In genomic region chr2:46062637-46063412, GRCh38 we compare ENCODE assay signal across 8 cellular contexts.
DNase-seq lines count a peak whose midpoint lies in the region; ATAC-seq and TF ChIP-seq lines count a peak whose summit lies in the region.

No MANE protein-coding gene starts in this region.

- no peaks in the 10 kb centered on the region for H3K36me3 Mint-ChIP-seq in activated CD4-positive, alpha-beta T cell treated with anti-CD3 and anti-CD28 coated beads, Interleukin-2, amount 10 ng/mL, durations not matched to agents 7 days and 5 days (ENCODE audit: low read depth)

- no peak for TF ChIP-seq POLR2A in lower leg skin (IDR thresholded peaks at IDR 0.05)

- DNase-seq in AG10803 (ENCODE audit: low read depth) (peak; percentile 90), HCEC 1CT (peak; percentile 66), NCI-H526 (lab: John Stamatoyannopoulos, UW) (peak; percentile 30 to 80), dermis blood vessel endothelial cell (peak; percentile 96), lower leg skin (ENCODE audit: low spot score in 2 of 2) (peak; percentile 87 to 96)
- peak; percentile 81 for DNase-seq in activated CD4-positive, alpha-beta T cell treated with anti-CD3 and anti-CD28 coated beads, Interleukin-2, amount 10 ng/mL, durations not matched to agents 7 days and 5 days
- peak; percentile 26 to 47 (median 31) for DNase-seq in stimulated activated CD4-positive, alpha-beta T cell treated with anti-CD3 and anti-CD28 coated beads, TNF-alpha, amount 100 ng/mL, for 4 hours (ENCODE audit: low read depth in 3 of 3)

- ATAC-seq in HG03342 (IDR thresholded peaks at IDR 0.05; ENCODE audit: unreplicated experiment): no peak

- H3K4me3 ChIP-seq in AG10803 (ENCODE audit: low read length) (no peak overlapping the region), lower leg skin (ENCODE audit: low read depth, poor library complexity, severe bottlenecking) (no peak overlapping the region)

- H3K4me3 Mint-ChIP-seq in activated CD4-positive, alpha-beta T cell treated with anti-CD3 and anti-CD28 coated beads, Interleukin-2, amount 10 ng/mL, durations not matched to agents 7 days and 5 days: no peak overlapping the region

- no peaks in the 10 kb centered on the region for H3K9me3 Mint-ChIP-seq in activated CD4-positive, alpha-beta T cell treated with anti-CD3 and anti-CD28 coated beads, Interleukin-2, amount 10 ng/mL, durations not matched to agents 7 days and 5 days

- intact Hi-C loops in lower leg skin (cut with DNase I; ENCODE audit: low total_unique reads): no loop called here

- H3K27ac Mint-ChIP-seq in activated CD4-positive, alpha-beta T cell treated with anti-CD3 and anti-CD28 coated beads, Interleukin-2, amount 10 ng/mL, durations not matched to agents 7 days and 5 days: no peak overlapping the region

- H3K4me1 Mint-ChIP-seq in activated CD4-positive, alpha-beta T cell treated with anti-CD3 and anti-CD28 coated beads, Interleukin-2, amount 10 ng/mL, durations not matched to agents 7 days and 5 days: peaks cover 16% of the 10 kb centered on the region

- no peaks in the 10 kb centered on the region for H3K27me3 Mint-ChIP-seq in activated CD4-positive, alpha-beta T cell treated with anti-CD3 and anti-CD28 coated beads, Interleukin-2, amount 10 ng/mL, durations not matched to agents 7 days and 5 days

- POLR2A ChIA-PET in activated CD4-positive, alpha-beta T cell treated with anti-CD3 and anti-CD28 coated beads, Interleukin-2, amount 10 ng/mL, durations not matched to agents 7 days and 5 days (lab: Charles Lee): no interaction called here

- TF ChIP-seq CTCF in AG10803 (conservative IDR thresholded peaks at IDR 0.05; ENCODE audit: low read length) (peak; percentile 96), lower leg skin (IDR thresholded peaks at IDR 0.05) (peak in 1 of 3 donors; percentile 85)

- CTCF ChIA-PET in activated CD4-positive, alpha-beta T cell treated with anti-CD3 and anti-CD28 coated beads, Interleukin-2, amount 10 ng/mL, durations not matched to agents 7 days and 5 days (lab: Charles Lee): interaction anchor here (0.6 to 2.1 kb wide), 34 partner anchors 8 to 1404 kb away, joined by 3 to 11 read pairs (median 4); partner anchors contain the start of gene EPAS1

- 39 to 47% methylated on average over 15 of the region's 15 CpGs for WGBS in lower leg skin, 2 donors

Comparison
In these comparisons a context has a peak if more than half of its experiments do, and no peak if none do; other contexts are left out.
1. DNase-seq: peak in every context shown above with its lines; median percentile 96 in dermis blood vessel endothelial cell; 92 in lower leg skin; 90 in AG10803; 81 in activated CD4-positive, alpha-beta T cell treated with anti-CD3 and anti-CD28 coated beads, Interleukin-2, amount 10 ng/mL, durations not matched to agents 7 days and 5 days; 66 in HCEC 1CT; 55 in NCI-H526; 31 in stimulated activated CD4-positive, alpha-beta T cell treated with anti-CD3 and anti-CD28 coated beads, TNF-alpha, amount 100 ng/mL, for 4 hours.